ENCODE assay signal across 1 cellular context in the genomic region with DNA sequence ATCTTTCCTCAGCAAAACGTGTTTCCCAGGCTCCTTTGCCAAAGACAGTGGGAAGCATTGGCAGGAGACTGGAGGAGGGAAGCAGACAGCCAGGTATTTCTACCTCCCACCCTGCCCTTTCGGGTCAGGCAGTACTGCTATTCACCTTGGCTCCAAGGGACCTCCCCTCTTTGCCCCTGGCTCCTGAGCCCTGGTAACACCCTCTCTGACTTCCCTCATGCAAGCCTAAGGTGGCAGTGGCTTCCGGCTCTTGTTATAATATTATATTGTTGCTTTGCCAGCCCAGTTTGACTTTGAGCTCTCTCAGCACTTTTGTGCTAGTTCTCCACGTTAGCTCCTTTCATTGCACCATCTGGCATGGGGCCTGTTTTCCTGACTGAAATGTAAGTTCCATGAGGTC.
TF ChIP-seq lines count a peak whose summit lies in the region.

No MANE protein-coding gene starts in this region.

TF ChIP-seq in GM23338, 12 proteins besides CTCF, POLR2A, EP300 and RAD21 (continued from another document):
- TF ChIP-seq, protein P1, sequence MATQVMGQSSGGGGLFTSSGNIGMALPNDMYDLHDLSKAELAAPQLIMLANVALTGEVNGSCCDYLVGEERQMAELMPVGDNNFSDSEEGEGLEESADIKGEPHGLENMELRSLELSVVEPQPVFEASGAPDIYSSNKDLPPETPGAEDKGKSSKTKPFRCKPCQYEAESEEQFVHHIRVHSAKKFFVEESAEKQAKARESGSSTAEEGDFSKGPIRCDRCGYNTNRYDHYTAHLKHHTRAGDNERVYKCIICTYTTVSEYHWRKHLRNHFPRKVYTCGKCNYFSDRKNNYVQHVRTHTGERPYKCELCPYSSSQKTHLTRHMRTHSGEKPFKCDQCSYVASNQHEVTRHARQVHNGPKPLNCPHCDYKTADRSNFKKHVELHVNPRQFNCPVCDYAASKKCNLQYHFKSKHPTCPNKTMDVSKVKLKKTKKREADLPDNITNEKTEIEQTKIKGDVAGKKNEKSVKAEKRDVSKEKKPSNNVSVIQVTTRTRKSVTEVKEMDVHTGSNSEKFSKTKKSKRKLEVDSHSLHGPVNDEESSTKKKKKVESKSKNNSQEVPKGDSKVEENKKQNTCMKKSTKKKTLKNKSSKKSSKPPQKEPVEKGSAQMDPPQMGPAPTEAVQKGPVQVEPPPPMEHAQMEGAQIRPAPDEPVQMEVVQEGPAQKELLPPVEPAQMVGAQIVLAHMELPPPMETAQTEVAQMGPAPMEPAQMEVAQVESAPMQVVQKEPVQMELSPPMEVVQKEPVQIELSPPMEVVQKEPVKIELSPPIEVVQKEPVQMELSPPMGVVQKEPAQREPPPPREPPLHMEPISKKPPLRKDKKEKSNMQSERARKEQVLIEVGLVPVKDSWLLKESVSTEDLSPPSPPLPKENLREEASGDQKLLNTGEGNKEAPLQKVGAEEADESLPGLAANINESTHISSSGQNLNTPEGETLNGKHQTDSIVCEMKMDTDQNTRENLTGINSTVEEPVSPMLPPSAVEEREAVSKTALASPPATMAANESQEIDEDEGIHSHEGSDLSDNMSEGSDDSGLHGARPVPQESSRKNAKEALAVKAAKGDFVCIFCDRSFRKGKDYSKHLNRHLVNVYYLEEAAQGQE (IDR thresholded peaks at IDR 0.05; ENCODE audit: unreplicated experiment), result no peak
- TF ChIP-seq ZNF462 (CRISPR knock-in tag; IDR thresholded peaks at IDR 0.05), result no peak
- no peak for TF ChIP-seq POLR2AphosphoS5 (IDR thresholded peaks at IDR 0.05; ENCODE audit: low read depth)
- TF ChIP-seq EZH2phosphoT487 (IDR thresholded peaks at IDR 0.05; ENCODE audit: unreplicated experiment), result no peak
- no peak for TF ChIP-seq EZH2 (IDR thresholded peaks at IDR 0.05; ENCODE audit: low read depth, unreplicated experiment)
- TF ChIP-seq NANOG (IDR thresholded peaks at IDR 0.05; ENCODE audit: borderline replicate concordance), result no peak
- TF ChIP-seq ZNF114 (CRISPR knock-in tag; IDR thresholded peaks at IDR 0.05), result no peak
